Comparison of ENCODE assay signal across 20 cellular contexts in genomic region chr17:81813861-81814683, GRCh38. TPM values are rescaled to one million over a fixed set of nuclear protein-coding genes. Genes with fewer than 3 reads are reported as not detected.
DNase-seq lines count a peak whose midpoint lies in the region; ATAC-seq, FAIRE-seq and TF ChIP-seq lines count a peak whose summit lies in the region.
"Had no signal": no experiment of that assay in that cellular context is flagged by ENCODE, and none has a peak within 500 bp of the region (broad histone marks: within the 10 kb centered on the region; RNA-seq: fewer than 3 reads in every experiment).

No MANE protein-coding gene starts in this region.

- TF ChIP-seq RAD21 in IMR-90 (IDR thresholded peaks at IDR 0.05; ENCODE audit: low read length) = no peak
- TF ChIP-seq RAD21 in H1 (IDR thresholded peaks at IDR 0.05 in 1 of 2, conservative IDR thresholded peaks at IDR 0.05 in 1 of 2; ENCODE audit: low read depth in 2 of 2, low read length in 2 of 2) = no peak

- H3K36me3 Mint-ChIP-seq in CD8-positive, alpha-beta T cell = no peaks in the 10 kb centered on the region
- H3K36me3 Mint-ChIP-seq: CD4-positive, CD25-positive, alpha-beta regulatory T cell had no signal

- H3K4me1 ChIP-seq in BLaER1 = peaks cover 62% of the 10 kb centered on the region
- peaks cover 9% of the 10 kb centered on the region; the same call in 1 of the 2 replicates for H3K4me1 ChIP-seq in IMR-90 (ENCODE audit: control insufficient read depth, insufficient read depth, low read length)
- no peaks in the 10 kb centered on the region; a peak in 1 of 7 replicates for H3K4me1 ChIP-seq in H1 (replicated peaks in 1 of 4; ENCODE audit: control insufficient read depth in 3 of 4, insufficient read depth in 4 of 4, low read length in 3 of 4)
- H3K4me1 ChIP-seq in neuronal stem cell (ENCODE audit: control insufficient read depth in 2 of 2, insufficient read depth in 1 of 2, low read depth in 1 of 2, low read length in 2 of 2) = peaks cover 3 to 5% of the 10 kb centered on the region in 2 donors
- H3K4me1 ChIP-seq in gastrocnemius medialis = no peaks in the 10 kb centered on the region
- H3K4me1 ChIP-seq in CD8-positive, alpha-beta T cell (ENCODE audit: insufficient read depth, low read length) = no peaks in the 10 kb centered on the region
- H3K4me1 ChIP-seq: HAP-1 had no signal

- no peak overlapping the region for H2BK20ac ChIP-seq in IMR-90 (ENCODE audit: low read depth, low read length)
- no peak overlapping the region for H2BK20ac ChIP-seq in H1 (ENCODE audit: low read length)

- peaks cover 9% of the 10 kb centered on the region; the same call in 1 of the 2 replicates for H3K9me1 ChIP-seq in IMR-90 (ENCODE audit: insufficient read depth, low read length)

- TF ChIP-seq POLR2A in IMR-90 (IDR thresholded peaks at IDR 0.05; ENCODE audit: low read depth, low read length) = no peak
- TF ChIP-seq POLR2A in H1 (IDR thresholded peaks at IDR 0.05; ENCODE audit: control extremely low read depth in 1 of 2, low read depth in 2 of 2, low read length in 2 of 2) = no peak
- TF ChIP-seq POLR2A in gastrocnemius medialis (IDR thresholded peaks at IDR 0.05) = no peak

- H2BK12ac ChIP-seq in H1 (ENCODE audit: low read depth, low read length) = no peak overlapping the region
- H2BK12ac ChIP-seq in neuronal stem cell (ENCODE audit: low read length) = peak overlapping the region; percentile 58

- no peak overlapping the region for H3K4me3 Mint-ChIP-seq in CD8-positive, alpha-beta T cell
- H3K4me3 Mint-ChIP-seq: CD4-positive, CD25-positive, alpha-beta regulatory T cell had no signal

- H3K27ac Mint-ChIP-seq in CD8-positive, alpha-beta T cell = no peak overlapping the region
- H3K27ac Mint-ChIP-seq: CD4-positive, CD25-positive, alpha-beta regulatory T cell had no signal

- 87% methylated on average over 24 of the region's 41 CpGs; no CpG with 5 or more reads in 1 of the 2 experiments for whole genome bisulfite sequencing in IMR-90 (ENCODE audit: extremely low coverage in 2 of 2, insufficient read length in 1 of 2), 2 experiments
- 92% methylated on average over 37 of the region's 41 CpGs; no CpG with 5 or more reads in 1 of the 2 experiments for WGBS in H1 (ENCODE audit: extremely low coverage in 1 of 2, insufficient coverage in 1 of 2, insufficient read length in 1 of 2, insufficient replicate concordance in 2 of 2, low coverage in 1 of 2, low lambda C conversion rate in 2 of 2, missing lambda C conversion rate in 1 of 2), 2 experiments
- no CpG with 5 or more reads among the region's 41 CpGs for WGBS in neuronal stem cell (ENCODE audit: extremely low coverage in 2 of 2, insufficient read length in 2 of 2, insufficient replicate concordance in 1 of 2), 2 donors

- H3K79me2 ChIP-seq in H1 (ENCODE audit: control insufficient read depth in 1 of 2, insufficient read depth in 2 of 2, low read length in 2 of 2) = no peaks in the 10 kb centered on the region

- H3K9me3 Mint-ChIP-seq in CD8-positive, alpha-beta T cell = no peaks in the 10 kb centered on the region
- H3K9me3 Mint-ChIP-seq: CD4-positive, CD25-positive, alpha-beta regulatory T cell had no signal

- no peaks in the 10 kb centered on the region for H3K36me3 ChIP-seq in BLaER1
- H3K36me3 ChIP-seq in IMR-90 (ENCODE audit: control insufficient read depth, insufficient read depth, low read length) = no peaks in the 10 kb centered on the region
- no peaks in the 10 kb centered on the region for H3K36me3 ChIP-seq in H1 (ENCODE audit: control insufficient read depth in 2 of 4, insufficient read depth in 4 of 4, low read length in 3 of 4)
- H3K36me3 ChIP-seq in neuronal stem cell (replicated peaks in 1 of 2; ENCODE audit: control insufficient read depth in 2 of 2, insufficient read depth in 2 of 2, low read length in 2 of 2) = no peaks in the 10 kb centered on the region
- no peaks in the 10 kb centered on the region for H3K36me3 ChIP-seq in gastrocnemius medialis
- no peaks in the 10 kb centered on the region for H3K36me3 ChIP-seq in CD8-positive, alpha-beta T cell (ENCODE audit: insufficient read depth, low read length)
- H3K36me3 ChIP-seq: HAP-1 had no signal

- no peaks in the 10 kb centered on the region for H3K4me1 Mint-ChIP-seq in CD8-positive, alpha-beta T cell (ENCODE audit: low read depth)

- DNase-seq in IMR-90 (no peak), H1 (ENCODE audit: low read depth in 1 of 2, low spot score in 2 of 2) (no peak), neuronal stem cell (ENCODE audit: low spot score) (no peak), gastrocnemius medialis (no peak)
- no peak for DNase-seq in CD8-positive, alpha-beta T cell
- DNase-seq: CD4-positive, CD25-positive, alpha-beta regulatory T cell; GOT3; KG1 had no signal

- no peaks in the 10 kb centered on the region for H3K23me2 ChIP-seq in H1 (ENCODE audit: low read depth, low read length)

- TF ChIP-seq CTCF in IMR-90 (conservative IDR thresholded peaks at IDR 0.05; ENCODE audit: low read depth, low read length) (no peak), H1 (IDR thresholded peaks at IDR 0.05; ENCODE audit: control extremely low read depth in 1 of 3, insufficient read depth in 1 of 3, low read depth in 1 of 3, low read length in 3 of 3) (no peak), gastrocnemius medialis (IDR thresholded peaks at IDR 0.05 in 4 of 5, conservative IDR thresholded peaks at IDR 0.05 in 1 of 5) (no peak)
- TF ChIP-seq CTCF in CD8-positive, alpha-beta T cell (IDR thresholded peaks at IDR 0.05) = no peak

- ATAC-seq in IMR-90 (ENCODE audit: low read depth) = no peak
- ATAC-seq in GM19397 (IDR thresholded peaks at IDR 0.05; ENCODE audit: unreplicated experiment) = no peak
- no peak for ATAC-seq in gastrocnemius medialis
- ATAC-seq in CD8-positive, alpha-beta T cell = no peak

- H2AFZ ChIP-seq in IMR-90 (replicated peaks; ENCODE audit: low read length, poor library complexity) = peak overlapping the region; percentile 23
- H2AFZ ChIP-seq in H1 (ENCODE audit: low read length) = no peak overlapping the region
- H2AFZ ChIP-seq in neuronal stem cell (ENCODE audit: low read length) = no peak overlapping the region

- in situ Hi-C loops in IMR-90 (cut with MboI; ENCODE audit: low sequenced_read_pairs) = no loop called here
- in situ Hi-C loops in gastrocnemius medialis (cut with MboI; ENCODE audit: low sequenced_read_pairs in 4 of 4) = no loop called here

- H3K56ac ChIP-seq in IMR-90 (ENCODE audit: extremely low read depth, insufficient read depth, low read length) = no peak overlapping the region
- no peak overlapping the region for H3K56ac ChIP-seq in H1 (replicated peaks; ENCODE audit: insufficient read length, low read depth, low read length)

- H3K9me3 ChIP-seq in BLaER1 (no peaks in the 10 kb centered on the region), IMR-90 (ENCODE audit: control insufficient read depth, insufficient read depth, low read length) (peaks cover 3% of the 10 kb centered on the region; the same call in 1 of the 2 replicates), H1 (ENCODE audit: insufficient read depth in 2 of 2, low read depth in 1 of 2, low read length in 1 of 2) (no peaks in the 10 kb centered on the region), neuronal stem cell (replicated peaks in 1 of 2; ENCODE audit: control insufficient read depth in 2 of 2, insufficient read depth in 1 of 2, low read depth in 1 of 2, low read length in 2 of 2) (no peaks in the 10 kb centered on the region), gastrocnemius medialis (no peaks in the 10 kb centered on the region)
- H3K9me3 ChIP-seq in CD8-positive, alpha-beta T cell (ENCODE audit: low read length) = no peaks in the 10 kb centered on the region
- H3K9me3 ChIP-seq: Caco-2, HAP-1 had no signal

- H3K4me3 ChIP-seq in BLaER1 (no peak overlapping the region), IMR-90 (ENCODE audit: insufficient read depth, low read depth, low read length) (no peak overlapping the region), H1 (ENCODE audit: extremely low read depth in 1 of 4, insufficient read depth in 2 of 4, low read depth in 3 of 4, low read length in 4 of 4) (no peak overlapping the region), neuronal stem cell (ENCODE audit: low read length in 2 of 2) (no peak overlapping the region), gastrocnemius medialis (no peak overlapping the region)
- no peak overlapping the region for H3K4me3 ChIP-seq in CD8-positive, alpha-beta T cell (ENCODE audit: low read depth, low read length)
- H3K4me3 ChIP-seq: HAP-1 had no signal

- POLR2A ChIA-PET in IMR-90 (lab: Charles Lee; ENCODE audit: unreplicated experiment) (no interaction called here), H1 (lab: Charles Lee; ENCODE audit: partially characterized antibody) (interaction anchor here (0.7 to 1.8 kb wide), 5 partner anchors 9 to 86 kb away, joined by 3 to 5 read pairs (median 3); partner anchors contain the start of genes MCRIP1 and PPP1R27)
- POLR2A ChIA-PET in CD8-positive, alpha-beta T cell (lab: Charles Lee) = no interaction called here

- no peak for FAIRE-seq in H1 (lab: Jason Lieb, UNC)
- FAIRE-seq: D721Med, G401.6, GM12891, GM19239, HTR-8/SVneo had no signal

- H4K91ac ChIP-seq in IMR-90 (ENCODE audit: insufficient read depth, low read depth, low read length) = no peak overlapping the region
- H4K91ac ChIP-seq in H1 (replicated peaks; ENCODE audit: insufficient read length, low read length) = no peak overlapping the region
- no peak overlapping the region for H4K91ac ChIP-seq in neuronal stem cell (ENCODE audit: low read depth, low read length, poor library complexity)

- H3K4ac ChIP-seq in IMR-90 (ENCODE audit: low read depth, low read length) = no peak overlapping the region
- no peak overlapping the region for H3K4ac ChIP-seq in H1 (replicated peaks; ENCODE audit: insufficient read length, low read depth, low read length)
- H3K4ac ChIP-seq in neuronal stem cell (ENCODE audit: low read length) = no peak overlapping the region

- TF ChIP-seq EP300 in H1 (IDR thresholded peaks at IDR 0.05; ENCODE audit: borderline replicate concordance in 1 of 2, low read depth in 2 of 2, low read length in 2 of 2) = no peak

- H4K5ac ChIP-seq in IMR-90 (ENCODE audit: low read depth, low read length) (no peak overlapping the region), H1 (ENCODE audit: insufficient read length, low read depth, low read length) (no peak overlapping the region)

- dilution Hi-C loops in IMR-90 (cut with HindIII; ENCODE audit: low sequenced_read_pairs, unreplicated experiment) = no loop called here

- no peak overlapping the region for H2BK5ac ChIP-seq in IMR-90 (ENCODE audit: low read depth, low read length, poor library complexity, severe bottlenecking)
- H2BK5ac ChIP-seq in H1 (ENCODE audit: low read depth, low read length) = no peak overlapping the region; the same call in 1 of the 2 replicates
- no peak overlapping the region for H2BK5ac ChIP-seq in neuronal stem cell (ENCODE audit: low read length)

- H3K9ac ChIP-seq in BLaER1 (no peak overlapping the region), IMR-90 (ENCODE audit: low read depth, low read length) (no peak overlapping the region), H1 (replicated peaks in 1 of 4; ENCODE audit: extremely low read depth in 1 of 4, low read depth in 3 of 4, low read length in 3 of 4) (no peak overlapping the region), neuronal stem cell (ENCODE audit: low read depth, low read length, poor library complexity) (peak overlapping the region; percentile 44)

- H4K8ac ChIP-seq in IMR-90 (ENCODE audit: low read depth in 2 of 2, low read length in 2 of 2) (no peak overlapping the region), H1 (ENCODE audit: extremely low read depth, insufficient read depth, low read length) (peak overlapping the region; percentile 79), neuronal stem cell (ENCODE audit: low read depth, low read length) (no peak overlapping the region)

- H2BK15ac ChIP-seq in IMR-90 (ENCODE audit: low read depth, low read length) = no peak overlapping the region
- no peak overlapping the region for H2BK15ac ChIP-seq in H1 (ENCODE audit: low read length)
- H2BK15ac ChIP-seq in neuronal stem cell (ENCODE audit: low read length) = peak overlapping the region; percentile 49

- H3K23ac ChIP-seq in IMR-90 (ENCODE audit: low read depth, low read length) = no peak overlapping the region
- H3K23ac ChIP-seq in H1 (ENCODE audit: insufficient read length) = no peak overlapping the region
- peak overlapping the region; percentile 73 for H3K23ac ChIP-seq in neuronal stem cell (ENCODE audit: low read depth, low read length, poor library complexity)

- no peak overlapping the region for H2AK9ac ChIP-seq in IMR-90 (replicated peaks; ENCODE audit: low read depth, low read length, poor library complexity)

- H2AK5ac ChIP-seq in IMR-90 (ENCODE audit: low read depth, low read length) (no peak overlapping the region; the same call in 1 of the 2 replicates), H1 (ENCODE audit: low read depth, low read length) (no peak overlapping the region), neuronal stem cell (ENCODE audit: low read depth, low read length) (peak overlapping the region; percentile 92)

- H3K79me1 ChIP-seq in IMR-90 (ENCODE audit: low read depth in 1 of 2, low read length in 2 of 2) (no peaks in the 10 kb centered on the region), H1 (ENCODE audit: low read depth, low read length) (no peaks in the 10 kb centered on the region), neuronal stem cell (ENCODE audit: low read depth, low read length) (peaks cover 5% of the 10 kb centered on the region)

- 0 out of 2 replicates have a peak, but pooled peaks cover under 1% of the 10 kb centered on the region for H3K27me3 ChIP-seq in BLaER1
- H3K27me3 ChIP-seq in IMR-90 (ENCODE audit: control insufficient read depth, insufficient read depth, low read length) = peaks cover 22% of the 10 kb centered on the region; the same call in 1 of the 2 replicates
- peaks cover 0 to 2% (median 0%) of the 10 kb centered on the region in 4 experiments; a peak in 1 of 7 replicates for H3K27me3 ChIP-seq in H1 (replicated peaks in 1 of 4; ENCODE audit: control insufficient read depth in 3 of 4, extremely low read depth in 1 of 4, insufficient read depth in 3 of 4, low read length in 3 of 4)
- H3K27me3 ChIP-seq in neuronal stem cell (ENCODE audit: control insufficient read depth in 3 of 3, insufficient read depth in 3 of 3, low read depth in 1 of 3, low read length in 3 of 3) = peaks cover 0 to 24% (median 1%) of the 10 kb centered on the region in 3 experiments
- peaks cover under 1 to 10% (median 8%) of the 10 kb centered on the region in 3 donors for H3K27me3 ChIP-seq in gastrocnemius medialis
- no peaks in the 10 kb centered on the region for H3K27me3 ChIP-seq in CD8-positive, alpha-beta T cell (ENCODE audit: insufficient read depth, low read length)

- no peak overlapping the region for H3K18ac ChIP-seq in IMR-90 (ENCODE audit: low read depth, low read length)
- no peak overlapping the region for H3K18ac ChIP-seq in H1 (ENCODE audit: extremely low read depth, low read length)
- H3K18ac ChIP-seq in neuronal stem cell (ENCODE audit: low read length) = peak overlapping the region; percentile 64

- H3K27me3 Mint-ChIP-seq in CD8-positive, alpha-beta T cell (ENCODE audit: low read depth) = peaks cover 18% of the 10 kb centered on the region

- H3K14ac ChIP-seq in IMR-90 (replicated peaks; ENCODE audit: low read depth, low read length) (no peak overlapping the region), H1 (ENCODE audit: insufficient read length) (no peak overlapping the region), neuronal stem cell (ENCODE audit: low read length) (peak overlapping the region; percentile 89)

- H2BK120ac ChIP-seq in IMR-90 (ENCODE audit: low read depth, low read length) = no peak overlapping the region
- no peak overlapping the region for H2BK120ac ChIP-seq in H1 (replicated peaks; ENCODE audit: low read depth, low read length)
- H2BK120ac ChIP-seq in neuronal stem cell (ENCODE audit: low read depth, low read length) = no peak overlapping the region

- intact Hi-C loops in IMR-90 (cut with micrococcal nuclease) (no loop called here), gastrocnemius medialis (cut with DNase I; ENCODE audit: low total_unique reads) (no loop called here)
- intact Hi-C loops in CD8-positive, alpha-beta T cell (cut with DNase I, micrococcal nuclease) = no loop called here

- no TSS peak for BruUV-seq in IMR-90 (replicated peaks; lab: Mats Ljungman, UMichigan)

- CTCF ChIA-PET in IMR-90 (lab: Yijun Ruan, JAX) = no interaction called here
- CTCF ChIA-PET in H1 (lab: Charles Lee; ENCODE audit: partially characterized antibody) = interaction anchor here (1.0 to 2.8 kb wide), 5 partner anchors 8 to 83 kb away, joined by 3 to 9 read pairs (median 4); no protein-coding TSS in a partner anchor
- CTCF ChIA-PET in CD8-positive, alpha-beta T cell (lab: Charles Lee) = no interaction called here

- H4K20me1 ChIP-seq in BLaER1 (no peaks in the 10 kb centered on the region), IMR-90 (ENCODE audit: insufficient read depth, low read length) (no peaks in the 10 kb centered on the region; the same call in 1 of the 2 replicates), H1 (replicated peaks in 1 of 2; ENCODE audit: control insufficient read depth in 1 of 2, insufficient read depth in 2 of 2, low read length in 2 of 2) (peaks cover 0 to 2% of the 10 kb centered on the region in 2 experiments)

- H3K27ac ChIP-seq in BLaER1 (no peak overlapping the region), IMR-90 (ENCODE audit: insufficient read depth, low read length) (no peak overlapping the region), H1 (ENCODE audit: low read depth, low read length) (no peak overlapping the region), neuronal stem cell (replicated peaks; ENCODE audit: low read length) (no peak overlapping the region), gastrocnemius medialis (no peak overlapping the region)
- H3K27ac ChIP-seq in CD8-positive, alpha-beta T cell (ENCODE audit: low read depth, low read length) = no peak overlapping the region
- H3K27ac ChIP-seq: 22Rv1 had no signal

- peak overlapping the region; percentile 82 for H3K4me2 ChIP-seq in BLaER1
- no peak overlapping the region for H3K4me2 ChIP-seq in IMR-90 (ENCODE audit: low read depth, low read length)
- H3K4me2 ChIP-seq in H1 (ENCODE audit: insufficient read depth in 1 of 2, low read depth in 2 of 2, low read length in 2 of 2) = no peak overlapping the region
- no peak overlapping the region for H3K4me2 ChIP-seq in neuronal stem cell (ENCODE audit: insufficient read depth, low read length, poor library complexity, severe bottlenecking)

RNA-seq across cellular contexts. Expression of gene GCGR, which starts 10.1 kb away (rescaled TPM):
- total RNA-seq in IMR-90 (2012; rRNA removed) = not detected in 2 replicates
- polyA plus RNA-seq in IMR-90 (2012; rRNA removed) = not detected in 2 replicates
- not detected in 2 replicates for polyA plus RNA-seq in IMR-90 (2012; cell fraction: cytosol; rRNA removed)
- polyA plus RNA-seq in IMR-90 (2012; cell fraction: nucleus; rRNA removed; ENCODE audit: low replicate concordance) = 0.05 TPM in 1 of 2 replicates, not detected in the other
- 0.56 and 0.61 TPM in 2 replicates for total RNA-seq in H1 (2021; fragmentation: NEBNext Ultra II Directional; extraction: Animal tissue kit (Norgen Biotek cat#: 25700))
- polyA plus RNA-seq in H1 (2011; rRNA removed) = 0.44 and 0.60 TPM in 2 replicates
- polyA plus RNA-seq in H1 (2011; cell fraction: cytosol; rRNA removed) = 0.43 TPM
- 2.9 TPM for polyA plus RNA-seq in H1 (2011; cell fraction: nucleus; rRNA removed)
- polyA plus RNA-seq in H1 (2012, experiment 1 of 2) = 0.31 to 1.1 TPM (median 0.58 TPM) in 4 replicates
- polyA plus RNA-seq in H1 (2012, experiment 2 of 2) = 0.24 TPM
- 0.43 TPM for polyA plus RNA-seq in H1 (2013, experiment 1 of 2)
- polyA plus RNA-seq in H1 (2013, experiment 2 of 2) = 0.31 TPM
- 0.38 TPM in 1 of 2 replicates, not detected in the other for polyA minus RNA-seq in H1 (2011; rRNA and poly(A)+ RNA removed)
- not detected for polyA minus RNA-seq in H1 (2011; cell fraction: cytosol; rRNA and poly(A)+ RNA removed)
- polyA minus RNA-seq in H1 (2011; cell fraction: nucleus; rRNA and poly(A)+ RNA removed) = 0.40 TPM
- 0.40 TPM for polyA plus RNA-seq in neuronal stem cell (2013, experiment 1 of 2)
- 0.50 TPM for polyA plus RNA-seq in neuronal stem cell (2013, experiment 2 of 2)
- under 1 TPM in 1 of 4 donors, not detected in 3; 0.29 TPM for total RNA-seq in gastrocnemius medialis
- not detected for total RNA-seq in CD8-positive, alpha-beta T cell
- total RNA-seq: A673; CD4-positive, CD25-positive, alpha-beta regulatory T cell had no signal
- polyA plus RNA-seq: AG04450; CD4-positive, CD25-positive, alpha-beta regulatory T cell had no signal

RNA-seq across cellular contexts. Expression of gene MCRIP1, which starts 19.0 kb away (rescaled TPM):
- 56.5 and 58.9 TPM in 2 replicates for total RNA-seq in IMR-90 (2012; rRNA removed)
- polyA plus RNA-seq in IMR-90 (2012; rRNA removed) = 164 and 196 TPM in 2 replicates
- 183 and 249 TPM in 2 replicates for polyA plus RNA-seq in IMR-90 (2012; cell fraction: cytosol; rRNA removed)
- 144 and 276 TPM in 2 replicates for polyA plus RNA-seq in IMR-90 (2012; cell fraction: nucleus; rRNA removed; ENCODE audit: low replicate concordance)
- total RNA-seq in H1 (2021; fragmentation: NEBNext Ultra II Directional; extraction: Animal tissue kit (Norgen Biotek cat#: 25700)) = 103 and 115 TPM in 2 replicates
- polyA plus RNA-seq in H1 (2011; rRNA removed) = 151 and 250 TPM in 2 replicates
- polyA plus RNA-seq in H1 (2011; cell fraction: cytosol; rRNA removed) = 137 TPM
- 155 TPM for polyA plus RNA-seq in H1 (2011; cell fraction: nucleus; rRNA removed)
- 57.5 to 88.6 TPM (median 84.7 TPM) in 4 replicates for polyA plus RNA-seq in H1 (2012, experiment 1 of 2)
- 119 TPM for polyA plus RNA-seq in H1 (2012, experiment 2 of 2)
- 91.7 TPM for polyA plus RNA-seq in H1 (2013, experiment 1 of 2)
- polyA plus RNA-seq in H1 (2013, experiment 2 of 2) = 90.0 TPM
- polyA minus RNA-seq in H1 (2011; rRNA and poly(A)+ RNA removed) = 11.4 and 21.6 TPM in 2 replicates
- 42.3 TPM for polyA minus RNA-seq in H1 (2011; cell fraction: cytosol; rRNA and poly(A)+ RNA removed)
- polyA minus RNA-seq in H1 (2011; cell fraction: nucleus; rRNA and poly(A)+ RNA removed) = 29.7 TPM
- 145 TPM for polyA plus RNA-seq in neuronal stem cell (2013, experiment 1 of 2)
- 137 TPM for polyA plus RNA-seq in neuronal stem cell (2013, experiment 2 of 2)
- total RNA-seq in gastrocnemius medialis = 10 to 100 TPM in 3 of 4 donors, 1 to 10 TPM in 1; 8.3 to 36.2 (median 25.2) TPM
- total RNA-seq in CD8-positive, alpha-beta T cell = 10 to 100 TPM; 32.2 to 34.0 TPM

RNA-seq across cellular contexts. Expression of gene PPP1R27, which starts 20.8 kb away (rescaled TPM):
- total RNA-seq in IMR-90 (2012; rRNA removed) (not detected in 2 replicates), gastrocnemius medialis (100 to 1,000 TPM; 245 to 708 (median 400) TPM)
- polyA plus RNA-seq in IMR-90 (2012; rRNA removed) (0.20 and 0.21 TPM in 2 replicates), H1 (2011; rRNA removed) (0.27 and 0.30 TPM in 2 replicates)
- 0.09 TPM in 1 of 2 replicates, not detected in the other for polyA plus RNA-seq in IMR-90 (2012; cell fraction: cytosol; rRNA removed)
- polyA plus RNA-seq in IMR-90 (2012; cell fraction: nucleus; rRNA removed; ENCODE audit: low replicate concordance) = 0.56 and 0.97 TPM in 2 replicates
- total RNA-seq in H1 (2021; fragmentation: NEBNext Ultra II Directional; extraction: Animal tissue kit (Norgen Biotek cat#: 25700)) = not detected in 2 replicates
- not detected for polyA plus RNA-seq in H1 (2011; cell fraction: cytosol; rRNA removed)
- polyA plus RNA-seq in H1 (2011; cell fraction: nucleus; rRNA removed) = 0.43 TPM
- 0.17 to 0.51 TPM (median 0.20 TPM) in 3 of 4 replicates, not detected in the other for polyA plus RNA-seq in H1 (2012, experiment 1 of 2)
- polyA plus RNA-seq in H1 (2012, experiment 2 of 2) = not detected
- 0.34 TPM for polyA plus RNA-seq in H1 (2013, experiment 1 of 2)
- 0.46 TPM for polyA plus RNA-seq in H1 (2013, experiment 2 of 2)
- not detected in 2 replicates for polyA minus RNA-seq in H1 (2011; rRNA and poly(A)+ RNA removed)
- polyA minus RNA-seq in H1 (2011; cell fraction: cytosol; rRNA and poly(A)+ RNA removed) = not detected
- not detected for polyA minus RNA-seq in H1 (2011; cell fraction: nucleus; rRNA and poly(A)+ RNA removed)
- polyA plus RNA-seq in neuronal stem cell (2013, experiment 1 of 2) = 0.20 TPM
- polyA plus RNA-seq in neuronal stem cell (2013, experiment 2 of 2) = 0.21 TPM
- not detected for total RNA-seq in CD8-positive, alpha-beta T cell
- total RNA-seq: A673; CD4-positive, CD25-positive, alpha-beta regulatory T cell had no signal
- polyA plus RNA-seq: AG04450; CD4-positive, CD25-positive, alpha-beta regulatory T cell had no signal

RNA-seq across cellular contexts. Expression of gene P4HB, which starts 46.3 kb away (rescaled TPM):
- total RNA-seq in IMR-90 (2012; rRNA removed) (917 and 932 TPM in 2 replicates), gastrocnemius medialis (100 to 1,000 TPM; 497 to 717 (median 621) TPM)
- polyA plus RNA-seq in IMR-90 (2012; rRNA removed) (530 and 599 TPM in 2 replicates), H1 (2011; rRNA removed) (41.4 and 66.6 TPM in 2 replicates)
- polyA plus RNA-seq in IMR-90 (2012; cell fraction: cytosol; rRNA removed) = 309 and 642 TPM in 2 replicates
- polyA plus RNA-seq in IMR-90 (2012; cell fraction: nucleus; rRNA removed; ENCODE audit: low replicate concordance) = 287 and 329 TPM in 2 replicates
- 374 and 379 TPM in 2 replicates for total RNA-seq in H1 (2021; fragmentation: NEBNext Ultra II Directional; extraction: Animal tissue kit (Norgen Biotek cat#: 25700))
- 49.7 TPM for polyA plus RNA-seq in H1 (2011; cell fraction: cytosol; rRNA removed)
- polyA plus RNA-seq in H1 (2011; cell fraction: nucleus; rRNA removed) = 116 TPM
- 306 to 512 TPM (median 430 TPM) in 4 replicates for polyA plus RNA-seq in H1 (2012, experiment 1 of 2)
- 477 TPM for polyA plus RNA-seq in H1 (2012, experiment 2 of 2)
- polyA plus RNA-seq in H1 (2013, experiment 1 of 2) = 846 TPM
- 918 TPM for polyA plus RNA-seq in H1 (2013, experiment 2 of 2)
- polyA minus RNA-seq in H1 (2011; rRNA and poly(A)+ RNA removed) = 63.4 and 66.2 TPM in 2 replicates
- polyA minus RNA-seq in H1 (2011; cell fraction: cytosol; rRNA and poly(A)+ RNA removed) = 124 TPM
- polyA minus RNA-seq in H1 (2011; cell fraction: nucleus; rRNA and poly(A)+ RNA removed) = 107 TPM
- polyA plus RNA-seq in neuronal stem cell (2013, experiment 1 of 2) = 321 TPM
- polyA plus RNA-seq in neuronal stem cell (2013, experiment 2 of 2) = 298 TPM
- total RNA-seq in CD8-positive, alpha-beta T cell = 100 to 1,000 TPM; 278 to 288 TPM

RNA-seq across cellular contexts. Expression of gene ARHGDIA, which starts 57.1 kb away (rescaled TPM):
- 62.7 and 77.2 TPM in 2 replicates for total RNA-seq in IMR-90 (2012; rRNA removed)
- polyA plus RNA-seq in IMR-90 (2012; rRNA removed) = 324 and 362 TPM in 2 replicates
- 214 and 386 TPM in 2 replicates for polyA plus RNA-seq in IMR-90 (2012; cell fraction: cytosol; rRNA removed)
- polyA plus RNA-seq in IMR-90 (2012; cell fraction: nucleus; rRNA removed; ENCODE audit: low replicate concordance) = 425 and 839 TPM in 2 replicates
- 217 and 246 TPM in 2 replicates for total RNA-seq in H1 (2021; fragmentation: NEBNext Ultra II Directional; extraction: Animal tissue kit (Norgen Biotek cat#: 25700))
- 62.4 and 155 TPM in 2 replicates for polyA plus RNA-seq in H1 (2011; rRNA removed)
- polyA plus RNA-seq in H1 (2011; cell fraction: cytosol; rRNA removed) = 39.2 TPM
- polyA plus RNA-seq in H1 (2011; cell fraction: nucleus; rRNA removed) = 107 TPM
- 161 to 279 TPM (median 213 TPM) in 4 replicates for polyA plus RNA-seq in H1 (2012, experiment 1 of 2)
- 154 TPM for polyA plus RNA-seq in H1 (2012, experiment 2 of 2)
- polyA plus RNA-seq in H1 (2013, experiment 1 of 2) = 184 TPM
- polyA plus RNA-seq in H1 (2013, experiment 2 of 2) = 192 TPM
- polyA minus RNA-seq in H1 (2011; rRNA and poly(A)+ RNA removed) = 14.2 and 21.5 TPM in 2 replicates
- polyA minus RNA-seq in H1 (2011; cell fraction: cytosol; rRNA and poly(A)+ RNA removed) = 58.5 TPM
- polyA minus RNA-seq in H1 (2011; cell fraction: nucleus; rRNA and poly(A)+ RNA removed) = 44.3 TPM
- 124 TPM for polyA plus RNA-seq in neuronal stem cell (2013, experiment 1 of 2)
- polyA plus RNA-seq in neuronal stem cell (2013, experiment 2 of 2) = 118 TPM
- total RNA-seq in gastrocnemius medialis = 100 to 1,000 TPM in 1 of 4 donors, 10 to 100 TPM in 3; 52.1 to 122 (median 64.4) TPM
- total RNA-seq in CD8-positive, alpha-beta T cell = 100 to 1,000 TPM; 777 to 791 TPM

Comparison
In these comparisons a context has a peak if more than half of its experiments do, and no peak if none do; other contexts are left out.
1. RNA of gene PPP1R27, which starts 20.8 kb away (total RNA-seq): 245 to 708 TPM in gastrocnemius medialis; not detected in H1, not detected in CD8-positive, alpha-beta T cell and not detected in IMR-90; every median in the first group is over 100 times any median in the second.